Comparison of ENCODE assay signal across 9 cellular contexts in genomic region chr20:32332614-32333013, GRCh38. TPM values are rescaled to one million over a fixed set of nuclear protein-coding genes. Genes with fewer than 3 reads are reported as not detected.
DNase-seq lines count a peak whose midpoint lies in the region; ATAC-seq and TF ChIP-seq lines count a peak whose summit lies in the region.
"Had no signal": no experiment of that assay in that cellular context is flagged by ENCODE, and none has a peak within 500 bp of the region (broad histone marks: within the 10 kb centered on the region; RNA-seq: fewer than 3 reads in every experiment).

No MANE protein-coding gene starts in this region.

- CTCF ChIA-PET in Calu3 (lab: Charles Lee), result interaction anchor here (1.1 to 2.5 kb wide), 2 partner anchors 27 to 102 kb away, joined by 3 to 7 read pairs; no protein-coding TSS in a partner anchor

- DNase-seq in Calu3 (peak; percentile 73), HCEC 1CT (peak; percentile 35), kidney tubule cell (ENCODE audit: low spot score) (peak; percentile 84), COLO668 (lab: John Stamatoyannopoulos, UW; ENCODE audit: unreplicated experiment) (no peak), NCI-H1436 (lab: John Stamatoyannopoulos, UW) (no peak), NCI-H526 treated with DMSO at 0.1 percent for 48 hours (lab: John Stamatoyannopoulos, UW) (no peak)
- peak; percentile 47 to 51 for DNase-seq in activated T-cell treated with anti-CD3 and anti-CD28 coated beads, Interleukin-2, amount 50 U/mL, for 48 hours
- DNase-seq: islet precursor cell had no signal

- no peaks in the 10 kb centered on the region for H3K27me3 Mint-ChIP-seq in Calu3 (ENCODE audit: unreplicated experiment)

- peak overlapping the region; percentile 31 for H3K4me3 Mint-ChIP-seq in Calu3 (ENCODE audit: low read depth, unreplicated experiment)

- BruUV-seq in Calu3 (replicated peaks; lab: Mats Ljungman, UMichigan), result no TSS peak

- H3K9me3 Mint-ChIP-seq in Calu3 (ENCODE audit: low read depth, unreplicated experiment), result no peaks in the 10 kb centered on the region

- peaks cover 36% of the 10 kb centered on the region for H3K36me3 Mint-ChIP-seq in Calu3 (ENCODE audit: insufficient read depth, unreplicated experiment)

- H3K4me1 Mint-ChIP-seq in Calu3 (ENCODE audit: low read depth, unreplicated experiment), result peaks cover 43% of the 10 kb centered on the region

- no peak for ATAC-seq in GM19023 (IDR thresholded peaks at IDR 0.05; ENCODE audit: unreplicated experiment)

- H3K27ac Mint-ChIP-seq in Calu3 (ENCODE audit: unreplicated experiment), result peak overlapping the region; percentile 68

- intact Hi-C loops in Calu3 (cut with micrococcal nuclease; ENCODE audit: unreplicated experiment), result loop anchor here (10.0 kb wide), 1 partner anchor 152 kb away; no protein-coding TSS in a partner anchor

- TF ChIP-seq CTCF in Calu3 (IDR thresholded peaks at IDR 0.05; ENCODE audit: unreplicated experiment), result no peak

RNA-seq across cellular contexts. Expression of gene ASXL1, which starts 25.5 kb away (rescaled TPM):
- total RNA-seq in Calu3 (2022), result 120 and 123 TPM in 2 replicates

RNA-seq across cellular contexts. Expression of gene KIF3B, which starts 55.2 kb away (rescaled TPM):
- 51.2 and 56.6 TPM in 2 replicates for total RNA-seq in Calu3 (2022)

Comparison
In these comparisons a context has a peak if more than half of its experiments do, and no peak if none do; other contexts are left out.
1. DNase-seq: peak in Calu3 (single experiment), HCEC 1CT (single experiment), activated T-cell treated with anti-CD3 and anti-CD28 coated beads, Interleukin-2, amount 50 U/mL, for 48 hours (2 of 2) and kidney tubule cell (single experiment); none in COLO668 (single experiment), NCI-H1436 (single experiment) and NCI-H526 treated with DMSO at 0.1 percent for 48 hours (single experiment).